Comparison of ENCODE assay signal across 10 cellular contexts in genomic region chr2:197869501-197870111, GRCh38.
DNase-seq lines count a peak whose midpoint lies in the region; ATAC-seq and TF ChIP-seq lines count a peak whose summit lies in the region.
"Had no signal": no experiment of that assay in that cellular context is flagged by ENCODE, and none has a peak within 500 bp of the region (broad histone marks: within the 10 kb centered on the region; RNA-seq: fewer than 3 reads in every experiment).

No MANE protein-coding gene starts in this region.

- intact Hi-C loops in CD8-positive, alpha-beta T cell (cut with DNase I, micrococcal nuclease), result loop anchor here (2.0 to 5.0 kb wide), 4 partner anchors 19 to 162 kb away; partner anchors contain the start of gene MARS2 (in 1 of the 2)
- intact Hi-C loops in activated T-helper 1 cell treated with anti-CD3 and anti-CD28 coated beads, Interleukin-12 subunit alpha, Interleukin-12 subunit beta, Interleukin-2, Interleukin-4 antibody, amounts not matched to agents 30 ng/mL and 10 ng/mL and 1 ng/mL, durations not matched to agents 14 hours and 24 hours and 36 hours (cut with micrococcal nuclease), result loop anchor here (1.0 to 5.0 kb wide), 4 partner anchors 20 to 176 kb away; no protein-coding TSS in a partner anchor

- POLR2A ChIA-PET in CD8-positive, alpha-beta T cell (lab: Charles Lee), result interaction anchor here (0.7 kb wide), 1 partner anchor 104 kb away, joined by 3 read pairs; no protein-coding TSS in a partner anchor

- H3K27me3 ChIP-seq in CD8-positive, alpha-beta T cell (ENCODE audit: insufficient read depth, low read length), result no peaks in the 10 kb centered on the region

- no peaks in the 10 kb centered on the region for H3K27me3 Mint-ChIP-seq in CD8-positive, alpha-beta T cell (ENCODE audit: low read depth)
- H3K27me3 Mint-ChIP-seq in activated T-helper 1 cell treated with anti-CD3 and anti-CD28 coated beads, Interleukin-12 subunit alpha, Interleukin-12 subunit beta, Interleukin-2, Interleukin-4 antibody, amounts not matched to agents 30 ng/mL and 10 ng/mL and 1 ng/mL, durations not matched to agents 14 hours and 24 hours and 36 hours (ENCODE audit: insufficient read depth), result no peaks in the 10 kb centered on the region

- peaks cover 27% of the 10 kb centered on the region for H3K4me1 ChIP-seq in CD8-positive, alpha-beta T cell (ENCODE audit: insufficient read depth, low read length)

- no peaks in the 10 kb centered on the region for H3K9me3 ChIP-seq in CD8-positive, alpha-beta T cell (ENCODE audit: low read length)

- H3K4me3 ChIP-seq in CD8-positive, alpha-beta T cell (ENCODE audit: low read depth, low read length), result no peak overlapping the region

- peak overlapping the region; percentile 68 for H3K4me3 Mint-ChIP-seq in CD8-positive, alpha-beta T cell
- H3K4me3 Mint-ChIP-seq in activated T-helper 1 cell treated with anti-CD3 and anti-CD28 coated beads, Interleukin-12 subunit alpha, Interleukin-12 subunit beta, Interleukin-2, Interleukin-4 antibody, amounts not matched to agents 30 ng/mL and 10 ng/mL and 1 ng/mL, durations not matched to agents 14 hours and 24 hours and 36 hours, result peak overlapping the region; percentile 61

- peak overlapping the region; percentile 40 for H3K27ac ChIP-seq in CD8-positive, alpha-beta T cell (ENCODE audit: low read depth, low read length)

- H3K27ac Mint-ChIP-seq in CD8-positive, alpha-beta T cell, result peak overlapping the region; percentile 78
- peak overlapping the region; percentile 70 for H3K27ac Mint-ChIP-seq in activated T-helper 1 cell treated with anti-CD3 and anti-CD28 coated beads, Interleukin-12 subunit alpha, Interleukin-12 subunit beta, Interleukin-2, Interleukin-4 antibody, amounts not matched to agents 30 ng/mL and 10 ng/mL and 1 ng/mL, durations not matched to agents 14 hours and 24 hours and 36 hours

- no peaks in the 10 kb centered on the region for H3K36me3 Mint-ChIP-seq in CD8-positive, alpha-beta T cell
- H3K36me3 Mint-ChIP-seq in activated T-helper 1 cell treated with anti-CD3 and anti-CD28 coated beads, Interleukin-12 subunit alpha, Interleukin-12 subunit beta, Interleukin-2, Interleukin-4 antibody, amounts not matched to agents 30 ng/mL and 10 ng/mL and 1 ng/mL, durations not matched to agents 14 hours and 24 hours and 36 hours (ENCODE audit: low read depth), result no peaks in the 10 kb centered on the region

- H3K4me1 Mint-ChIP-seq in CD8-positive, alpha-beta T cell (ENCODE audit: low read depth), result peaks cover 48% of the 10 kb centered on the region
- peaks cover 51% of the 10 kb centered on the region for H3K4me1 Mint-ChIP-seq in activated T-helper 1 cell treated with anti-CD3 and anti-CD28 coated beads, Interleukin-12 subunit alpha, Interleukin-12 subunit beta, Interleukin-2, Interleukin-4 antibody, amounts not matched to agents 30 ng/mL and 10 ng/mL and 1 ng/mL, durations not matched to agents 14 hours and 24 hours and 36 hours (ENCODE audit: low read depth)

- H3K9me3 Mint-ChIP-seq in CD8-positive, alpha-beta T cell, result no peaks in the 10 kb centered on the region
- H3K9me3 Mint-ChIP-seq in activated T-helper 1 cell treated with anti-CD3 and anti-CD28 coated beads, Interleukin-12 subunit alpha, Interleukin-12 subunit beta, Interleukin-2, Interleukin-4 antibody, amounts not matched to agents 30 ng/mL and 10 ng/mL and 1 ng/mL, durations not matched to agents 14 hours and 24 hours and 36 hours, result no peaks in the 10 kb centered on the region

- ATAC-seq in CD8-positive, alpha-beta T cell, result peak; percentile 90
- ATAC-seq in GM18873 (IDR thresholded peaks at IDR 0.05; ENCODE audit: low FRiP score, unreplicated experiment), result no peak
- ATAC-seq in GM19328 (IDR thresholded peaks at IDR 0.05; ENCODE audit: unreplicated experiment), result no peak

- peak in 3 of 7 experiments; percentile 23 to 36 (median 34) for DNase-seq in CD8-positive, alpha-beta T cell
- DNase-seq in NCI-H226 (peak; percentile 40), iris pigment epithelial cell (ENCODE audit: low read depth) (peak; percentile 42), NCI-H2029 treated with DMSO at 0.1 percent for 48 hours (lab: John Stamatoyannopoulos, UW) (no peak), GM20000 (ENCODE audit: low spot score) (no peak)
- no peak for DNase-seq in activated T-helper 1 cell treated with anti-CD3 and anti-CD28 coated beads, Interleukin-12 subunit alpha, Interleukin-12 subunit beta, Interleukin-2, Interleukin-4 antibody, amounts not matched to agents 30 ng/mL and 10 ng/mL and 1 ng/mL, durations not matched to agents 14 hours and 24 hours and 36 hours (ENCODE audit: low spot score)
- DNase-seq: Calu3, NCI-H187 treated with DMSO at 0.1 percent for 48 hours had no signal

- TF ChIP-seq CTCF in CD8-positive, alpha-beta T cell (IDR thresholded peaks at IDR 0.05), result no peak
- TF ChIP-seq CTCF in GM20000 (IDR thresholded peaks at IDR 0.05; ENCODE audit: extremely low read depth, missing control alignments), result no peak

- H3K36me3 ChIP-seq in CD8-positive, alpha-beta T cell (ENCODE audit: insufficient read depth, low read length), result no peaks in the 10 kb centered on the region

- CTCF ChIA-PET in CD8-positive, alpha-beta T cell (lab: Charles Lee), result interaction anchor here (1.6 to 1.7 kb wide), 2 partner anchors 19 to 258 kb away, joined by 3 to 5 read pairs; no protein-coding TSS in a partner anchor

Comparison
In these comparisons a context has a peak if more than half of its experiments do, and no peak if none do; other contexts are left out.
1. DNase-seq: peak in NCI-H226 (single experiment) and iris pigment epithelial cell (single experiment); none in activated T-helper 1 cell treated with anti-CD3 and anti-CD28 coated beads, Interleukin-12 subunit alpha, Interleukin-12 subunit beta, Interleukin-2, Interleukin-4 antibody, amounts not matched to agents 30 ng/mL and 10 ng/mL and 1 ng/mL, durations not matched to agents 14 hours and 24 hours and 36 hours (single experiment), NCI-H2029 treated with DMSO at 0.1 percent for 48 hours (single experiment) and GM20000 (single experiment).